24 cellular contexts compared by ENCODE assay signal in genomic region chr1:85816606-85817005, GRCh38.
"Had no signal": no experiment of that assay in that cellular context is flagged by ENCODE, and none has a peak within 500 bp of the region (broad histone marks: within the 10 kb centered on the region; RNA-seq: fewer than 3 reads in every experiment).

No MANE protein-coding gene starts in this region.

- DNase-seq: activated B cell treated with CpG ODN at 0.5 μM for 24 hours; activated CD4-positive, alpha-beta memory T cell treated with anti-CD3 and anti-CD28 coated beads, Interleukin-2, amount 10 ng/mL, durations not matched to agents 7 days and 5 days; activated CD4-positive, alpha-beta T cell treated with anti-CD3 and anti-CD28 coated beads for 4 hours; activated CD4-positive, alpha-beta T cell treated with anti-CD3 and anti-CD28 coated beads, Interleukin-2, amount 10 ng/mL, durations not matched to agents 24 days and 14 days; activated CD4-positive, alpha-beta T cell treated with anti-CD3 and anti-CD28 coated beads, Interleukin-2, amount 50 U/mL, for 1 hour; activated CD4-positive, alpha-beta T cell treated with anti-CD3 and anti-CD28 coated beads, Interleukin-2, amount 50 U/mL, for 4 hours; activated CD4-positive, CD25-positive, alpha-beta regulatory T cell treated with anti-CD3 and anti-CD28 coated beads, Interleukin-2, amount 50 U/mL, for 72 hours; activated CD8-positive, alpha-beta memory T cell treated with anti-CD3 and anti-CD28 coated beads for 24 hours; activated CD8-positive, alpha-beta memory T cell treated with anti-CD3 and anti-CD28 coated beads, Interleukin-2, amount 10 ng/mL, durations not matched to agents 7 days and 5 days; activated CD8-positive, alpha-beta memory T cell treated with anti-CD3 and anti-CD28 coated beads, Interleukin-2, amount 50 U/mL, for 48 hours; activated CD8-positive, alpha-beta T cell treated with anti-CD3 and anti-CD28 coated beads, Interleukin-2, amount 10 ng/mL, durations not matched to agents 7 days and 5 days; activated effector memory CD4-positive, alpha-beta T cell treated with Interleukin-2 at 50 U/mL for 16 hours; activated gamma-delta T cell; activated naive CD4-positive, alpha-beta T cell treated with anti-CD3 and anti-CD28 coated beads, Interleukin-2, amount 10 ng/mL, durations not matched to agents 7 days and 5 days; activated naive CD4-positive, alpha-beta T cell treated with Interleukin-2 at 50 U/mL for 16 hours; activated naive CD8-positive, alpha-beta T cell treated with anti-CD3 and anti-CD28 coated beads, Interleukin-2, amount 10 ng/mL, durations not matched to agents 7 days and 5 days; activated naive CD8-positive, alpha-beta T cell treated with anti-CD3 and anti-CD28 coated beads, Interleukin-2, amount 50 U/mL, for 24 hours; activated T-cell treated with anti-CD3 and anti-CD28 coated beads, Interleukin-2, amount 50 U/mL, for 24 hours; activated T-cell treated with anti-CD3 and anti-CD28 coated beads, Interleukin-2, amount 50 U/mL, for 48 hours; amygdala; anterior cingulate cortex; caudate nucleus; T-helper 2 cell; T-helper 9 cell had no signal
